ENCODE assay signal across 13 cellular contexts in genomic region chr3:133256787-133257483, GRCh38.
DNase-seq lines count a peak whose midpoint lies in the region; ATAC-seq and TF ChIP-seq lines count a peak whose summit lies in the region.
"Had no signal": no experiment of that assay in that cellular context is flagged by ENCODE, and none has a peak within 500 bp of the region (broad histone marks: within the 10 kb centered on the region; RNA-seq: fewer than 3 reads in every experiment).

No MANE protein-coding gene starts in this region.

- no peak overlapping the region for H2BK120ac ChIP-seq in neuronal stem cell (ENCODE audit: low read depth, low read length)

- H3K23ac ChIP-seq in neuronal stem cell (ENCODE audit: low read depth, low read length, poor library complexity), result no peak overlapping the region

- no peak overlapping the region for H3K4ac ChIP-seq in neuronal stem cell (ENCODE audit: low read length)

- H2BK5ac ChIP-seq in neuronal stem cell (ENCODE audit: low read length), result no peak overlapping the region

- H2AK5ac ChIP-seq in neuronal stem cell (ENCODE audit: low read depth, low read length), result no peak overlapping the region

- H3K27ac ChIP-seq in epithelial cell of prostate (no peak overlapping the region), neuronal stem cell (replicated peaks; ENCODE audit: low read length) (no peak overlapping the region), left lung (no peak overlapping the region)
- H3K27ac ChIP-seq: HL-60, prostate gland had no signal

- H3K36me3 ChIP-seq in neuronal stem cell (replicated peaks in 1 of 2; ENCODE audit: control insufficient read depth in 2 of 2, insufficient read depth in 2 of 2, low read length in 2 of 2), result no peaks in the 10 kb centered on the region
- no peaks in the 10 kb centered on the region for H3K36me3 ChIP-seq in left lung
- H3K36me3 ChIP-seq: prostate gland had no signal

- no peaks in the 10 kb centered on the region for H3K79me1 ChIP-seq in neuronal stem cell (ENCODE audit: low read depth, low read length)

- H3K4me2 ChIP-seq in neuronal stem cell (ENCODE audit: insufficient read depth, low read length, poor library complexity, severe bottlenecking), result no peak overlapping the region

- H2BK12ac ChIP-seq in neuronal stem cell (ENCODE audit: low read length), result no peak overlapping the region

- no peak for TF ChIP-seq CTCF in left lung (IDR thresholded peaks at IDR 0.05)

- H3K27me3 ChIP-seq in neuronal stem cell (ENCODE audit: control insufficient read depth in 3 of 3, insufficient read depth in 3 of 3, low read depth in 1 of 3, low read length in 3 of 3) (no peaks in the 10 kb centered on the region), left lung (no peaks in the 10 kb centered on the region)

- intact Hi-C loops in left lung (cut with DNase I), result no loop called here

- WGBS in neuronal stem cell (ENCODE audit: extremely low coverage in 2 of 2, insufficient read length in 2 of 2, insufficient replicate concordance in 1 of 2), 2 donors, result no CpG with 5 or more reads among the region's 4 CpGs

- DNase-seq in epithelial cell of prostate (ENCODE audit: low read depth, low spot score) (peak; percentile 10), neuronal stem cell (ENCODE audit: low spot score) (no peak), cerebellum (ENCODE audit: low spot score) (no peak), left lung (no peak)
- no peak for DNase-seq in effector CD4-positive, alpha-beta T cell
- DNase-seq: activated T-cell treated with anti-CD3 and anti-CD28 coated beads, Interleukin-2, amount 50 U/mL, for 48 hours; central memory CD4-positive, alpha-beta T cell; NCI-H187 had no signal

- H4K91ac ChIP-seq in neuronal stem cell (ENCODE audit: low read depth, low read length, poor library complexity), result no peak overlapping the region

- peak; percentile 57 for ATAC-seq in GM18511 (IDR thresholded peaks at IDR 0.05; ENCODE audit: unreplicated experiment)
- ATAC-seq in GM21447 (IDR thresholded peaks at IDR 0.05; ENCODE audit: unreplicated experiment), result peak; percentile 70
- peak; percentile 66 for ATAC-seq in HG03280 (IDR thresholded peaks at IDR 0.05; ENCODE audit: unreplicated experiment)
- ATAC-seq in left lung, result no peak

- H3K4me3 ChIP-seq in neuronal stem cell (ENCODE audit: low read length in 2 of 2) (no peak overlapping the region), left lung (no peak overlapping the region)
- H3K4me3 ChIP-seq: prostate gland had no signal

- no peak overlapping the region for H2AFZ ChIP-seq in neuronal stem cell (ENCODE audit: low read length)

- H3K18ac ChIP-seq in neuronal stem cell (ENCODE audit: low read length), result no peak overlapping the region

- H2BK15ac ChIP-seq in neuronal stem cell (ENCODE audit: low read length), result no peak overlapping the region

- no peak overlapping the region for H3K9ac ChIP-seq in neuronal stem cell (ENCODE audit: low read depth, low read length, poor library complexity)

- no peak overlapping the region for H4K8ac ChIP-seq in neuronal stem cell (ENCODE audit: low read depth, low read length)

- H3K9me3 ChIP-seq in neuronal stem cell (replicated peaks in 1 of 2; ENCODE audit: control insufficient read depth in 2 of 2, insufficient read depth in 1 of 2, low read depth in 1 of 2, low read length in 2 of 2) (no peaks in the 10 kb centered on the region), left lung (no peaks in the 10 kb centered on the region)
- H3K9me3 ChIP-seq: prostate gland had no signal

- H3K14ac ChIP-seq in neuronal stem cell (ENCODE audit: low read length), result no peak overlapping the region

- H3K4me1 ChIP-seq in neuronal stem cell (ENCODE audit: control insufficient read depth in 2 of 2, insufficient read depth in 1 of 2, low read depth in 1 of 2, low read length in 2 of 2) (peaks cover 0 to 2% of the 10 kb centered on the region in 2 donors), left lung (no peaks in the 10 kb centered on the region)
- H3K4me1 ChIP-seq: prostate gland had no signal
